Comparison of ENCODE assay signal across 1 cellular context in the genomic region with DNA sequence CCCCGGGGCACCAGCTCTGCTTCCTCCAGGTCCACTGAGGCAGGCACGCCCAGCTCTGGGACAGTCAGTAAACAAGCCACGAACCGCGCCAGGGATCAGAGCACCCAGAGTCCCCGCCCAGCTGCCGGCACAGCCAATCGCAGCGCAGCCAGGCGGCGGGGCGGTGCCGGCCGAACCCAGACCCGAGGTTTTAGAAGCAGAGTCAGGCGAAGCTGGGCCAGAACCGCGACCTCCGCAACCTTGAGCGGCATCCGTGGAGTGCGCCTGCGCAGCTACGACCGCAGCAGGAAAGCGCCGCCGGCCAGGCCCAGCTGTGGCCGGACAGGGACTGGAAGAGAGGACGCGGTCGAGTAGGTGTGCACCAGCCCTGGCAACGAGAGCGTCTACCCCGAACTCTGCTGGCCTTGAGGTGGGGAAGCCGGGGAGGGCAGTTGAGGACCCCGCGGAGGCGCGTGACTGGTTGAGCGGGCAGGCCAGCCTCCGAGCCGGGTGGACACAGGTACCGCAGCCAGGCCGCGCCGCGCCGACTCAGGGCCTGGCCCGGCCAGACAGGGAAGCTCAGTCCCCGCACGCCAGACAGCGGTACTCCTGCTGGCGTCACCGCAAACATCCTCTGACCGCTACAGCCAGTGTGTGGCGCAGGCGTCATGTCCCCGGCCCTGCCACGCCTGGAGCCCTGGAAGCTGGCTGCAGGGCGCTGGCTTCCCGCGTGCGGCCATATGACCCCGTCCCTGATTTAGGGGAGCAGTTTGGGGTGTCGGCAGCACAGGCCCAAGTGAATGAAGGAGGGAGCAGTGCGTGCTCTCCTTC.
TF ChIP-seq lines count a peak whose summit lies in the region.

A gene (plus strand): TSS at position 220 of the 810 bp plus-strand sequence. CDS start 1,485 bp downstream, outside the sequence.

TF ChIP-seq in HepG2, 621 proteins besides CTCF, POLR2A, EP300 and RAD21 (continued from another document and continues in another):
- TF ChIP-seq, protein P1, sequence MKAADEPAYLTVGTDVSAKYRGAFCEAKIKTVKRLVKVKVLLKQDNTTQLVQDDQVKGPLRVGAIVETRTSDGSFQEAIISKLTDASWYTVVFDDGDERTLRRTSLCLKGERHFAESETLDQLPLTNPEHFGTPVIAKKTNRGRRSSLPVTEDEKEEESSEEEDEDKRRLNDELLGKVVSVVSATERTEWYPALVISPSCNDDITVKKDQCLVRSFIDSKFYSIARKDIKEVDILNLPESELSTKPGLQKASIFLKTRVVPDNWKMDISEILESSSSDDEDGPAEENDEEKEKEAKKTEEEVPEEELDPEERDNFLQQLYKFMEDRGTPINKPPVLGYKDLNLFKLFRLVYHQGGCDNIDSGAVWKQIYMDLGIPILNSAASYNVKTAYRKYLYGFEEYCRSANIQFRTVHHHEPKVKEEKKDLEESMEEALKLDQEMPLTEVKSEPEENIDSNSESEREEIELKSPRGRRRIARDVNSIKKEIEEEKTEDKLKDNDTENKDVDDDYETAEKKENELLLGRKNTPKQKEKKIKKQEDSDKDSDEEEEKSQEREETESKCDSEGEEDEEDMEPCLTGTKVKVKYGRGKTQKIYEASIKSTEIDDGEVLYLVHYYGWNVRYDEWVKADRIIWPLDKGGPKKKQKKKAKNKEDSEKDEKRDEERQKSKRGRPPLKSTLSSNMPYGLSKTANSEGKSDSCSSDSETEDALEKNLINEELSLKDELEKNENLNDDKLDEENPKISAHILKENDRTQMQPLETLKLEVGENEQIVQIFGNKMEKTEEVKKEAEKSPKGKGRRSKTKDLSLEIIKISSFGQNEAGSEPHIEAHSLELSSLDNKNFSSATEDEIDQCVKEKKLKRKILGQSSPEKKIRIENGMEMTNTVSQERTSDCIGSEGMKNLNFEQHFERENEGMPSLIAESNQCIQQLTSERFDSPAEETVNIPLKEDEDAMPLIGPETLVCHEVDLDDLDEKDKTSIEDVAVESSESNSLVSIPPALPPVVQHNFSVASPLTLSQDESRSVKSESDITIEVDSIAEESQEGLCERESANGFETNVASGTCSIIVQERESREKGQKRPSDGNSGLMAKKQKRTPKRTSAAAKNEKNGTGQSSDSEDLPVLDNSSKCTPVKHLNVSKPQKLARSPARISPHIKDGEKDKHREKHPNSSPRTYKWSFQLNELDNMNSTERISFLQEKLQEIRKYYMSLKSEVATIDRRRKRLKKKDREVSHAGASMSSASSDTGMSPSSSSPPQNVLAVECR (CRISPR knock-in tag; IDR thresholded peaks at IDR 0.05; ENCODE audit: borderline replicate concordance): peak; percentile 84
- TF ChIP-seq ZNF431 (CRISPR knock-in tag; IDR thresholded peaks at IDR 0.05; ENCODE audit: borderline replicate concordance, low read depth): no peak
- TF ChIP-seq, protein P2, sequence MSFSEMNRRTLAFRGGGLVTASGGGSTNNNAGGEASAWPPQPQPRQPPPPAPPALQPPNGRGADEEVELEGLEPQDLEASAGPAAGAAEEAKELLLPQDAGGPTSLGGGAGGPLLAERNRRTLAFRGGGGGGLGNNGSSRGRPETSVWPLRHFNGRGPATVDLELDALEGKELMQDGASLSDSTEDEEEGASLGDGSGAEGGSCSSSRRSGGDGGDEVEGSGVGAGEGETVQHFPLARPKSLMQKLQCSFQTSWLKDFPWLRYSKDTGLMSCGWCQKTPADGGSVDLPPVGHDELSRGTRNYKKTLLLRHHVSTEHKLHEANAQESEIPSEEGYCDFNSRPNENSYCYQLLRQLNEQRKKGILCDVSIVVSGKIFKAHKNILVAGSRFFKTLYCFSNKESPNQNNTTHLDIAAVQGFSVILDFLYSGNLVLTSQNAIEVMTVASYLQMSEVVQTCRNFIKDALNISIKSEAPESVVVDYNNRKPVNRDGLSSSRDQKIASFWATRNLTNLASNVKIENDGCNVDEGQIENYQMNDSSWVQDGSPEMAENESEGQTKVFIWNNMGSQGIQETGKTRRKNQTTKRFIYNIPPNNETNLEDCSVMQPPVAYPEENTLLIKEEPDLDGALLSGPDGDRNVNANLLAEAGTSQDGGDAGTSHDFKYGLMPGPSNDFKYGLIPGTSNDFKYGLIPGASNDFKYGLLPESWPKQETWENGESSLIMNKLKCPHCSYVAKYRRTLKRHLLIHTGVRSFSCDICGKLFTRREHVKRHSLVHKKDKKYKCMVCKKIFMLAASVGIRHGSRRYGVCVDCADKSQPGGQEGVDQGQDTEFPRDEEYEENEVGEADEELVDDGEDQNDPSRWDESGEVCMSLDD (CRISPR knock-in tag; IDR thresholded peaks at IDR 0.05; ENCODE audit: borderline replicate concordance): peak; percentile 95; the same call in 1 of the 2 replicates
- no peak for TF ChIP-seq TP53 (CRISPR knock-in tag; conservative IDR thresholded peaks at IDR 0.05)
- TF ChIP-seq SMAD1 (CRISPR knock-in tag; IDR thresholded peaks at IDR 0.05; ENCODE audit: borderline replicate concordance, low read depth): peak; percentile 83; the same call in 1 of the 2 replicates
- TF ChIP-seq ZNF816 (CRISPR knock-in tag; IDR thresholded peaks at IDR 0.05; ENCODE audit: borderline replicate concordance): no peak
- TF ChIP-seq, protein P3, sequence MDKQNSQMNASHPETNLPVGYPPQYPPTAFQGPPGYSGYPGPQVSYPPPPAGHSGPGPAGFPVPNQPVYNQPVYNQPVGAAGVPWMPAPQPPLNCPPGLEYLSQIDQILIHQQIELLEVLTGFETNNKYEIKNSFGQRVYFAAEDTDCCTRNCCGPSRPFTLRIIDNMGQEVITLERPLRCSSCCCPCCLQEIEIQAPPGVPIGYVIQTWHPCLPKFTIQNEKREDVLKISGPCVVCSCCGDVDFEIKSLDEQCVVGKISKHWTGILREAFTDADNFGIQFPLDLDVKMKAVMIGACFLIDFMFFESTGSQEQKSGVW (CRISPR knock-in tag; IDR thresholded peaks at IDR 0.05; ENCODE audit: borderline replicate concordance): no peak
- TF ChIP-seq, protein P4, sequence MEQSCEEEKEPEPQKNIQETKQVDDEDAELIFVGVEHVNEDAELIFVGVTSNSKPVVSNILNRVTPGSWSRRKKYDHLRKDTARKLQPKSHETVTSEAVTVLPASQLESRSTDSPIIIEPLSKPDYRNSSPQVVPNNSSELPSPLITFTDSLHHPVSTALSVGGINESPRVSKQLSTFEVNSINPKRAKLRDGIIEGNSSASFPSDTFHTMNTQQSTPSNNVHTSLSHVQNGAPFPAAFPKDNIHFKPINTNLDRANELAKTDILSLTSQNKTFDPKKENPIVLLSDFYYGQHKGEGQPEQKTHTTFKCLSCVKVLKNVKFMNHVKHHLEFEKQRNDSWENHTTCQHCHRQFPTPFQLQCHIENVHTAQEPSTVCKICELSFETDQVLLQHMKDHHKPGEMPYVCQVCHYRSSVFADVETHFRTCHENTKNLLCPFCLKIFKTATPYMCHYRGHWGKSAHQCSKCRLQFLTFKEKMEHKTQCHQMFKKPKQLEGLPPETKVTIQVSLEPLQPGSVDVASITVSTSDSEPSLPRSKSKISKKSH (CRISPR knock-in tag; IDR thresholded peaks at IDR 0.05; ENCODE audit: borderline replicate concordance): peak; percentile 0
- TF ChIP-seq, protein P5, sequence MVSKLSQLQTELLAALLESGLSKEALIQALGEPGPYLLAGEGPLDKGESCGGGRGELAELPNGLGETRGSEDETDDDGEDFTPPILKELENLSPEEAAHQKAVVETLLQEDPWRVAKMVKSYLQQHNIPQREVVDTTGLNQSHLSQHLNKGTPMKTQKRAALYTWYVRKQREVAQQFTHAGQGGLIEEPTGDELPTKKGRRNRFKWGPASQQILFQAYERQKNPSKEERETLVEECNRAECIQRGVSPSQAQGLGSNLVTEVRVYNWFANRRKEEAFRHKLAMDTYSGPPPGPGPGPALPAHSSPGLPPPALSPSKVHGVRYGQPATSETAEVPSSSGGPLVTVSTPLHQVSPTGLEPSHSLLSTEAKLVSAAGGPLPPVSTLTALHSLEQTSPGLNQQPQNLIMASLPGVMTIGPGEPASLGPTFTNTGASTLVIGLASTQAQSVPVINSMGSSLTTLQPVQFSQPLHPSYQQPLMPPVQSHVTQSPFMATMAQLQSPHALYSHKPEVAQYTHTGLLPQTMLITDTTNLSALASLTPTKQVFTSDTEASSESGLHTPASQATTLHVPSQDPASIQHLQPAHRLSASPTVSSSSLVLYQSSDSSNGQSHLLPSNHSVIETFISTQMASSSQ (IDR thresholded peaks at IDR 0.05; ENCODE audit: low read depth): no peak
- TF ChIP-seq, protein P5 (CRISPR knock-in tag; IDR thresholded peaks at IDR 0.05; ENCODE audit: borderline replicate concordance): peak; percentile 49; the same call in 1 of the 2 replicates
- TF ChIP-seq, protein P6, sequence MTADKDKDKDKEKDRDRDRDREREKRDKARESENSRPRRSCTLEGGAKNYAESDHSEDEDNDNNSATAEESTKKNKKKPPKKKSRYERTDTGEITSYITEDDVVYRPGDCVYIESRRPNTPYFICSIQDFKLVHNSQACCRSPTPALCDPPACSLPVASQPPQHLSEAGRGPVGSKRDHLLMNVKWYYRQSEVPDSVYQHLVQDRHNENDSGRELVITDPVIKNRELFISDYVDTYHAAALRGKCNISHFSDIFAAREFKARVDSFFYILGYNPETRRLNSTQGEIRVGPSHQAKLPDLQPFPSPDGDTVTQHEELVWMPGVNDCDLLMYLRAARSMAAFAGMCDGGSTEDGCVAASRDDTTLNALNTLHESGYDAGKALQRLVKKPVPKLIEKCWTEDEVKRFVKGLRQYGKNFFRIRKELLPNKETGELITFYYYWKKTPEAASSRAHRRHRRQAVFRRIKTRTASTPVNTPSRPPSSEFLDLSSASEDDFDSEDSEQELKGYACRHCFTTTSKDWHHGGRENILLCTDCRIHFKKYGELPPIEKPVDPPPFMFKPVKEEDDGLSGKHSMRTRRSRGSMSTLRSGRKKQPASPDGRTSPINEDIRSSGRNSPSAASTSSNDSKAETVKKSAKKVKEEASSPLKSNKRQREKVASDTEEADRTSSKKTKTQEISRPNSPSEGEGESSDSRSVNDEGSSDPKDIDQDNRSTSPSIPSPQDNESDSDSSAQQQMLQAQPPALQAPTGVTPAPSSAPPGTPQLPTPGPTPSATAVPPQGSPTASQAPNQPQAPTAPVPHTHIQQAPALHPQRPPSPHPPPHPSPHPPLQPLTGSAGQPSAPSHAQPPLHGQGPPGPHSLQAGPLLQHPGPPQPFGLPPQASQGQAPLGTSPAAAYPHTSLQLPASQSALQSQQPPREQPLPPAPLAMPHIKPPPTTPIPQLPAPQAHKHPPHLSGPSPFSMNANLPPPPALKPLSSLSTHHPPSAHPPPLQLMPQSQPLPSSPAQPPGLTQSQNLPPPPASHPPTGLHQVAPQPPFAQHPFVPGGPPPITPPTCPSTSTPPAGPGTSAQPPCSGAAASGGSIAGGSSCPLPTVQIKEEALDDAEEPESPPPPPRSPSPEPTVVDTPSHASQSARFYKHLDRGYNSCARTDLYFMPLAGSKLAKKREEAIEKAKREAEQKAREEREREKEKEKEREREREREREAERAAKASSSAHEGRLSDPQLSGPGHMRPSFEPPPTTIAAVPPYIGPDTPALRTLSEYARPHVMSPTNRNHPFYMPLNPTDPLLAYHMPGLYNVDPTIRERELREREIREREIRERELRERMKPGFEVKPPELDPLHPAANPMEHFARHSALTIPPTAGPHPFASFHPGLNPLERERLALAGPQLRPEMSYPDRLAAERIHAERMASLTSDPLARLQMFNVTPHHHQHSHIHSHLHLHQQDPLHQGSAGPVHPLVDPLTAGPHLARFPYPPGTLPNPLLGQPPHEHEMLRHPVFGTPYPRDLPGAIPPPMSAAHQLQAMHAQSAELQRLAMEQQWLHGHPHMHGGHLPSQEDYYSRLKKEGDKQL (CRISPR knock-in tag; IDR thresholded peaks at IDR 0.05; ENCODE audit: low read depth): no peak
- TF ChIP-seq, protein P7, sequence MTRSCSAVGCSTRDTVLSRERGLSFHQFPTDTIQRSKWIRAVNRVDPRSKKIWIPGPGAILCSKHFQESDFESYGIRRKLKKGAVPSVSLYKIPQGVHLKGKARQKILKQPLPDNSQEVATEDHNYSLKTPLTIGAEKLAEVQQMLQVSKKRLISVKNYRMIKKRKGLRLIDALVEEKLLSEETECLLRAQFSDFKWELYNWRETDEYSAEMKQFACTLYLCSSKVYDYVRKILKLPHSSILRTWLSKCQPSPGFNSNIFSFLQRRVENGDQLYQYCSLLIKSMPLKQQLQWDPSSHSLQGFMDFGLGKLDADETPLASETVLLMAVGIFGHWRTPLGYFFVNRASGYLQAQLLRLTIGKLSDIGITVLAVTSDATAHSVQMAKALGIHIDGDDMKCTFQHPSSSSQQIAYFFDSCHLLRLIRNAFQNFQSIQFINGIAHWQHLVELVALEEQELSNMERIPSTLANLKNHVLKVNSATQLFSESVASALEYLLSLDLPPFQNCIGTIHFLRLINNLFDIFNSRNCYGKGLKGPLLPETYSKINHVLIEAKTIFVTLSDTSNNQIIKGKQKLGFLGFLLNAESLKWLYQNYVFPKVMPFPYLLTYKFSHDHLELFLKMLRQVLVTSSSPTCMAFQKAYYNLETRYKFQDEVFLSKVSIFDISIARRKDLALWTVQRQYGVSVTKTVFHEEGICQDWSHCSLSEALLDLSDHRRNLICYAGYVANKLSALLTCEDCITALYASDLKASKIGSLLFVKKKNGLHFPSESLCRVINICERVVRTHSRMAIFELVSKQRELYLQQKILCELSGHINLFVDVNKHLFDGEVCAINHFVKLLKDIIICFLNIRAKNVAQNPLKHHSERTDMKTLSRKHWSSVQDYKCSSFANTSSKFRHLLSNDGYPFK (CRISPR knock-in tag; IDR thresholded peaks at IDR 0.05; ENCODE audit: borderline replicate concordance): peak; percentile 75; the same call in 1 of the 2 replicates
- TF ChIP-seq, protein P8, sequence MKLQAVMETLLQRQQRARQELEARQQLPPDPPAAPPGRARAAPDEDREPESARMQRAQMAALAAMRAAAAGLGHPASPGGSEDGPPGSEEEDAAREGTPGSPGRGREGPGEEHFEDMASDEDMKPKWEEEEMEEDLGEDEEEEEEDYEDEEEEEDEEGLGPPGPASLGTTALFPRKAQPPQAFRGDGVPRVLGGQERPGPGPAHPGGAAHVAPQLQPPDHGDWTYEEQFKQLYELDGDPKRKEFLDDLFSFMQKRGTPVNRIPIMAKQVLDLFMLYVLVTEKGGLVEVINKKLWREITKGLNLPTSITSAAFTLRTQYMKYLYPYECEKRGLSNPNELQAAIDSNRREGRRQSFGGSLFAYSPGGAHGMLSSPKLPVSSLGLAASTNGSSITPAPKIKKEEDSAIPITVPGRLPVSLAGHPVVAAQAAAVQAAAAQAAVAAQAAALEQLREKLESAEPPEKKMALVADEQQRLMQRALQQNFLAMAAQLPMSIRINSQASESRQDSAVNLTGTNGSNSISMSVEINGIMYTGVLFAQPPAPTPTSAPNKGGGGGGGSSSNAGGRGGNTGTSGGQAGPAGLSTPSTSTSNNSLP (IDR thresholded peaks at IDR 0.05; ENCODE audit: low read depth, low read length): no peak
- TF ChIP-seq, protein P9, sequence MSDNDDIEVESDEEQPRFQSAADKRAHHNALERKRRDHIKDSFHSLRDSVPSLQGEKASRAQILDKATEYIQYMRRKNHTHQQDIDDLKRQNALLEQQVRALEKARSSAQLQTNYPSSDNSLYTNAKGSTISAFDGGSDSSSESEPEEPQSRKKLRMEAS (IDR thresholded peaks at IDR 0.05): peak; percentile 67
- no peak for TF ChIP-seq PPARG (CRISPR knock-in tag; conservative IDR thresholded peaks at IDR 0.05)
- peak; percentile 89; the same call in 1 of the 2 replicates for TF ChIP-seq ZSCAN29 (CRISPR knock-in tag; conservative IDR thresholded peaks at IDR 0.05)
- peak; percentile 90 for TF ChIP-seq ZNF619 (CRISPR knock-in tag; IDR thresholded peaks at IDR 0.05)
- no peak for TF ChIP-seq PHB2 (IDR thresholded peaks at IDR 0.05; ENCODE audit: partially characterized antibody)
